Comparison of ENCODE assay signal across 27 cellular contexts in the genomic region with DNA sequence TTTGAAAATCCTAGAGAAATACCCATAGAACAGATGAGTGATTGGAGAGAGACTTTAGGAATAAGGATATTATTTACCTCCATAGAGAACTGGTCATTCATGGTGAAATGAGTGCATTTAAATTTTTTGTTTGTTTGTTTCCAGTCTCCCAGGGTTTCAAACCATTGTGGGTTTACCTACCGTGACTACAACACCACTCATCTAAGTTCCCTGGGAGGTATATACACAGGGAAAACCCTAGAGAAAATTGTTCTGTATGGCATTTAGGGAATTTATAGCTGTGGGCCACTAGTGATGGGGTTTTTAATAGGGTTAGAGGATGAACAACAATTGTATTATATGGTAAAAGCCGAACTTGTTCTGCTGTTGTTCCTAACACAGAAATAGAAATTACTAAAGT.
DNase-seq lines count a peak whose midpoint lies in the region; ATAC-seq, FAIRE-seq and TF ChIP-seq lines count a peak whose summit lies in the region.
"Had no signal": no experiment of that assay in that cellular context is flagged by ENCODE, and none has a peak within 500 bp of the region (broad histone marks: within the 10 kb centered on the region; RNA-seq: fewer than 3 reads in every experiment).

No MANE protein-coding gene starts in this region.

- H3K4me1 ChIP-seq in mammary epithelial cell (ENCODE audit: insufficient read depth, low read length) = peaks cover 24% of the 10 kb centered on the region
- no peaks in the 10 kb centered on the region for H3K4me1 ChIP-seq in breast epithelium
- peaks cover 27% of the 10 kb centered on the region for H3K4me1 ChIP-seq in SJSA1 (replicated peaks)

- no peaks in the 10 kb centered on the region for H4K20me1 ChIP-seq in mammary epithelial cell (ENCODE audit: insufficient read depth, low read length)
- H4K20me1 ChIP-seq: BLaER1 had no signal

- WGBS in mammary epithelial cell (ENCODE audit: low coverage, missing lambda C conversion rate) = 95% methylated on average over 2 of the region's 2 CpGs

- H2AFZ ChIP-seq in mammary epithelial cell (ENCODE audit: low read depth, low read length) = no peak overlapping the region
- H2AFZ ChIP-seq: PC-9 had no signal

- dilution Hi-C loops in mammary epithelial cell (cut with HindIII; ENCODE audit: low sequenced_read_pairs) = no loop called here

- H3K27ac ChIP-seq in mammary epithelial cell (ENCODE audit: insufficient read depth, low read depth, low read length) = no peak overlapping the region
- H3K27ac ChIP-seq in breast epithelium = no peak overlapping the region
- H3K27ac ChIP-seq in SJSA1 = peak overlapping the region; percentile 28; the same call in 1 of the 2 replicates
- H3K27ac ChIP-seq: BLaER1, PC-9 had no signal

- H3K36me3 ChIP-seq in mammary epithelial cell (ENCODE audit: insufficient read depth, low read length) = peaks cover 2% of the 10 kb centered on the region
- H3K36me3 ChIP-seq in breast epithelium = no peaks in the 10 kb centered on the region
- peaks cover 24% of the 10 kb centered on the region for H3K36me3 ChIP-seq in SJSA1
- H3K36me3 ChIP-seq in bronchial epithelial cell (ENCODE audit: control insufficient read depth, insufficient read depth, low read length) = no peaks in the 10 kb centered on the region

- intact Hi-C loops in mammary epithelial cell (cut with micrococcal nuclease) (no loop called here), breast epithelium (cut with DNase I; ENCODE audit: low total_unique reads) (no loop called here)

- H3K27me3 ChIP-seq in mammary epithelial cell (ENCODE audit: insufficient read depth, low read length) = no peaks in the 10 kb centered on the region
- no peaks in the 10 kb centered on the region for H3K27me3 ChIP-seq in breast epithelium
- H3K27me3 ChIP-seq in SJSA1 (replicated peaks) = no peaks in the 10 kb centered on the region
- H3K27me3 ChIP-seq in bronchial epithelial cell (ENCODE audit: control insufficient read depth, insufficient read depth, low read length) = no peaks in the 10 kb centered on the region
- H3K27me3 ChIP-seq: BLaER1, MG63 had no signal

- ATAC-seq in HG03025 (IDR thresholded peaks at IDR 0.05; ENCODE audit: low FRiP score, unreplicated experiment) = no peak
- ATAC-seq: K562 had no signal

- peaks cover 3% of the 10 kb centered on the region for H3K79me2 ChIP-seq in mammary epithelial cell (ENCODE audit: insufficient read depth, low read length)

- FAIRE-seq in bronchial epithelial cell (lab: Jason Lieb, UNC) = no peak
- no peak for FAIRE-seq in HTR-8/SVneo (lab: Jason Lieb, UNC)
- FAIRE-seq: GM18507, H54, K562 had no signal

- no peak for TF ChIP-seq POLR2A in breast epithelium (IDR thresholded peaks at IDR 0.05)

- CTCF ChIA-PET in mammary epithelial cell (lab: Charles Lee; ENCODE audit: low non-redundant PET) = no interaction called here

- TF ChIP-seq CTCF in mammary epithelial cell (conservative IDR thresholded peaks at IDR 0.05 in 1 of 2, IDR thresholded peaks at IDR 0.05 in 1 of 2; ENCODE audit: extremely low read depth in 1 of 2, insufficient read depth in 1 of 2, low read depth in 1 of 2, low read length in 2 of 2) (no peak), breast epithelium (IDR thresholded peaks at IDR 0.05) (no peak), bronchial epithelial cell (IDR thresholded peaks at IDR 0.05; ENCODE audit: insufficient read depth, low read length, severe bottlenecking) (no peak)

- H3K9me3 ChIP-seq in mammary epithelial cell (replicated peaks; ENCODE audit: insufficient read depth, low read length) (no peaks in the 10 kb centered on the region), breast epithelium (no peaks in the 10 kb centered on the region), SJSA1 (replicated peaks) (no peaks in the 10 kb centered on the region)
- H3K9me3 ChIP-seq: BLaER1 had no signal

- no peak overlapping the region for H3K4me2 ChIP-seq in mammary epithelial cell (ENCODE audit: insufficient read depth, low read depth, low read length)
- H3K4me2 ChIP-seq: BLaER1, PC-9 had no signal

- DNase-seq in mammary epithelial cell (peak; percentile 33), breast epithelium (ENCODE audit: low spot score in 2 of 2) (no peak), SJSA1 (ENCODE audit: low read depth in 1 of 2, low spot score in 2 of 2) (peak in 1 of 2 experiments; percentile 24), bronchial epithelial cell (ENCODE audit: low read depth) (peak; percentile 34), renal cortical epithelial cell (ENCODE audit: low read depth) (peak; percentile 63), HTR-8/SVneo (ENCODE audit: insufficient read length, low spot score) (no peak)
- no peak for DNase-seq in activated effector memory CD4-positive, alpha-beta T cell treated with Interleukin-2 at 50 U/mL for 16 hours
- DNase-seq: CD4-positive, CD25-positive, alpha-beta regulatory T cell; DMS153; Kasumi-1; MG63; NCI-H1105 treated with DMSO at 0.1 percent for 48 hours; NCI-H146; NCI-H1930; NCI-H2107; NCI-H446; NCI-H526; NCI-H82; NK-92 treated with Interleukin-12 subunit alpha and Interleukin-12 subunit beta, amount 100 ng/mL, for 24 hours; PC-9; Right ventricle myocardium superior; RPMI8226 had no signal

- no TSS peak for BruUV-seq in mammary epithelial cell (replicated peaks; lab: Mats Ljungman, UMichigan)

- in situ Hi-C loops in mammary epithelial cell (cut with MboI; ENCODE audit: low sequenced_read_pairs in 2 of 2) = no loop called here

- H3K4me3 ChIP-seq in mammary epithelial cell (replicated peaks in 1 of 3; ENCODE audit: insufficient read depth in 1 of 3, low read depth in 2 of 3, low read length in 3 of 3) (no peak overlapping the region), breast epithelium (no peak overlapping the region), SJSA1 (no peak overlapping the region), bronchial epithelial cell (ENCODE audit: low read depth, low read length) (no peak overlapping the region)
- H3K4me3 ChIP-seq: BLaER1, K562, MG63, PC-9 had no signal

- no peak overlapping the region for H3K9ac ChIP-seq in mammary epithelial cell (ENCODE audit: insufficient read depth, low read length)
- H3K9ac ChIP-seq: BLaER1 had no signal

Comparison
In these comparisons a context has a peak if more than half of its experiments do, and no peak if none do; other contexts are left out.
1. DNase-seq: peak in mammary epithelial cell (single experiment), bronchial epithelial cell (single experiment) and renal cortical epithelial cell (single experiment); none in breast epithelium (0 of 2), activated effector memory CD4-positive, alpha-beta T cell treated with Interleukin-2 at 50 U/mL for 16 hours (single experiment) and HTR-8/SVneo (single experiment).